Comparison of ENCODE assay signal across 30 cellular contexts in the genomic region with DNA sequence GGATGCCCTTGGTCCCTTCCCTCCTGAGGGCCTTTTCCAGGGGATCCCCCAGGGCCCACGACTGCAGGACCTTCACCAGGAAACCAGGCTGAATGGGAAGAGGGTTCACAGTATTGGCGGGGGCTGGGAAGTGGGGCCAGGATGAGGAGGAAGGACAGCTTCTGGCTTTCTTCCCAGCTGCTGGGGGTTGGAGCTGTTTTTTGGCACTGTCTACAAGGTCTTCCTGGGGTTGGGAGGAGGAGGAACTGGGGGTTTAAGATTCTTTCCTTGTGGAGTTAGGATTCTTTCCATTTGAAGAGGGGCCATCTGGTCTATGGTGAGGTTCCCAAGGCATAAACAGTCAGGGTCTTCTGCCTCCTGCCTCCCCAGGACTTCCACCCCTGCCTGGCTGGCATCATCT.
"Had no signal": no experiment of that assay in that cellular context is flagged by ENCODE, and none has a peak within 500 bp of the region (broad histone marks: within the 10 kb centered on the region; RNA-seq: fewer than 3 reads in every experiment).

No MANE protein-coding gene starts in this region.

- H3K9me3 Mint-ChIP-seq: activated CD4-positive, alpha-beta memory T cell treated with anti-CD3 and anti-CD28 coated beads for 36 hours; activated CD4-positive, alpha-beta T cell treated with anti-CD3 and anti-CD28 coated beads, Interleukin-2, amount 10 ng/mL, durations not matched to agents 24 days and 14 days; activated naive CD4-positive, alpha-beta T cell treated with anti-CD3 and anti-CD28 coated beads, Interleukin-2, amount 10 ng/mL, durations not matched to agents 7 days and 5 days; activated naive CD4-positive, alpha-beta T cell treated with anti-CD3 and anti-CD28 coated beads, Interleukin-2, amount 50 U/mL, for 72 hours; activated naive CD8-positive, alpha-beta T cell treated with anti-CD3 and anti-CD28 coated beads, Interleukin-2, amount 10 ng/mL, durations not matched to agents 7 days and 5 days; activated T-helper 1 cell treated with anti-CD3 and anti-CD28 coated beads, Interleukin-12 subunit alpha, Interleukin-12 subunit beta, Interleukin-2, Interleukin-4 antibody, amounts not matched to agents 30 ng/mL and 10 ng/mL and 1 ng/mL, durations not matched to agents 14 hours and 24 hours and 36 hours; activated T-helper 2 cell treated with anti-CD3 and anti-CD28 coated beads, Interferon-gamma antibody, Interleukin-2, Interleukin-4, amounts not matched to agents 10 μg/mL and 5 μg/mL and 100 μg/mL, durations not matched to agents 14 hours and 24 hours and 36 hours had no signal

- FAIRE-seq: colon, endometrium had no signal

- DNase-seq: activated CD4-positive, alpha-beta memory T cell treated with anti-CD3 and anti-CD28 coated beads for 36 hours; activated CD4-positive, alpha-beta T cell treated with anti-CD3 and anti-CD28 coated beads for 36 hours; activated CD4-positive, alpha-beta T cell treated with anti-CD3 and anti-CD28 coated beads, Interleukin-2, amount 10 ng/mL, durations not matched to agents 24 days and 14 days; activated CD4-positive, CD25-positive, alpha-beta regulatory T cell; activated CD4-positive, CD25-positive, alpha-beta regulatory T cell treated with anti-CD3 and anti-CD28 coated beads, Interleukin-2, amount 50 U/mL, for 72 hours; activated CD8-positive, alpha-beta memory T cell treated with anti-CD3 and anti-CD28 coated beads, Interleukin-2, amount 10 ng/mL, durations not matched to agents 7 days and 5 days; activated CD8-positive, alpha-beta memory T cell treated with anti-CD3 and anti-CD28 coated beads, Interleukin-2, amount 50 U/mL, for 4 hours; activated CD8-positive, alpha-beta T cell treated with anti-CD3 and anti-CD28 coated beads, Interleukin-2, amount 10 ng/mL, durations not matched to agents 7 days and 5 days; activated effector memory CD4-positive, alpha-beta T cell treated with anti-CD3 and anti-CD28 coated beads, Interleukin-2, amount 50 U/mL, for 16 hours; activated naive CD4-positive, alpha-beta T cell; activated naive CD4-positive, alpha-beta T cell treated with anti-CD3 and anti-CD28 coated beads, Interleukin-2, amount 10 ng/mL, durations not matched to agents 7 days and 5 days; activated naive CD8-positive, alpha-beta T cell treated with anti-CD3 and anti-CD28 coated beads, Interleukin-2, amount 10 ng/mL, durations not matched to agents 7 days and 5 days; activated T-cell treated with anti-CD3 and anti-CD28 coated beads, Interleukin-2, amount 50 U/mL, for 1 hour; activated T-cell treated with anti-CD3 and anti-CD28 coated beads, Interleukin-2, amount 50 U/mL, for 48 hours; amniotic stem cell; anterior cingulate cortex; body of pancreas; caudate nucleus; cortex of kidney; effector CD8-positive, alpha-beta T cell; foreskin keratinocyte; gastrocnemius medialis; glutamatergic neuron; heart left ventricle; T-helper 2 cell had no signal

- H3K36me3 ChIP-seq: gastrocnemius medialis, heart left ventricle had no signal

- H3K27me3 Mint-ChIP-seq: activated CD4-positive, alpha-beta memory T cell treated with anti-CD3 and anti-CD28 coated beads for 36 hours; activated CD4-positive, alpha-beta T cell treated with anti-CD3 and anti-CD28 coated beads for 36 hours; activated CD4-positive, alpha-beta T cell treated with anti-CD3 and anti-CD28 coated beads, Interleukin-2, amount 10 ng/mL, durations not matched to agents 24 days and 14 days; activated CD8-positive, alpha-beta memory T cell treated with anti-CD3 and anti-CD28 coated beads, Interleukin-2, amount 10 ng/mL, durations not matched to agents 7 days and 5 days; activated naive CD4-positive, alpha-beta T cell treated with anti-CD3 and anti-CD28 coated beads, Interleukin-2, amount 10 ng/mL, durations not matched to agents 7 days and 5 days; activated naive CD8-positive, alpha-beta T cell treated with anti-CD3 and anti-CD28 coated beads, Interleukin-2, amount 10 ng/mL, durations not matched to agents 7 days and 5 days had no signal

- H3K9me3 ChIP-seq: body of pancreas, gastrocnemius medialis had no signal

- H3K4me3 ChIP-seq: body of pancreas, gastrocnemius medialis, heart left ventricle had no signal

- H3K27me3 ChIP-seq: body of pancreas, foreskin keratinocyte, gastrocnemius medialis, heart left ventricle had no signal

- H3K4me1 ChIP-seq: body of pancreas, foreskin keratinocyte, gastrocnemius medialis, heart left ventricle had no signal

- H3K27ac Mint-ChIP-seq: activated CD4-positive, alpha-beta memory T cell treated with anti-CD3 and anti-CD28 coated beads for 36 hours; activated CD4-positive, alpha-beta T cell treated with anti-CD3 and anti-CD28 coated beads for 36 hours; activated CD4-positive, alpha-beta T cell treated with anti-CD3 and anti-CD28 coated beads, Interleukin-2, amount 10 ng/mL, durations not matched to agents 24 days and 14 days; activated CD8-positive, alpha-beta memory T cell treated with anti-CD3 and anti-CD28 coated beads, Interleukin-2, amount 10 ng/mL, durations not matched to agents 7 days and 5 days; activated CD8-positive, alpha-beta T cell treated with anti-CD3 and anti-CD28 coated beads, Interleukin-2, amount 10 ng/mL, durations not matched to agents 7 days and 5 days; activated naive CD4-positive, alpha-beta T cell treated with anti-CD3 and anti-CD28 coated beads, Interleukin-2, amount 10 ng/mL, durations not matched to agents 7 days and 5 days; activated naive CD4-positive, alpha-beta T cell treated with anti-CD3 and anti-CD28 coated beads, Interleukin-2, amount 50 U/mL, for 72 hours; activated naive CD8-positive, alpha-beta T cell treated with anti-CD3 and anti-CD28 coated beads, Interleukin-2, amount 10 ng/mL, durations not matched to agents 7 days and 5 days; activated T-helper 1 cell treated with anti-CD3 and anti-CD28 coated beads, Interleukin-12 subunit alpha, Interleukin-12 subunit beta, Interleukin-2, Interleukin-4 antibody, amounts not matched to agents 30 ng/mL and 10 ng/mL and 1 ng/mL, durations not matched to agents 14 hours and 24 hours and 36 hours; activated T-helper 2 cell treated with anti-CD3 and anti-CD28 coated beads, Interferon-gamma antibody, Interleukin-2, Interleukin-4, amounts not matched to agents 10 μg/mL and 5 μg/mL and 100 μg/mL, durations not matched to agents 14 hours and 24 hours and 36 hours had no signal

- H3K27ac ChIP-seq: body of pancreas, foreskin keratinocyte, gastrocnemius medialis, heart left ventricle had no signal

- H3K4me3 Mint-ChIP-seq: activated CD4-positive, alpha-beta memory T cell treated with anti-CD3 and anti-CD28 coated beads for 36 hours; activated CD4-positive, alpha-beta T cell treated with anti-CD3 and anti-CD28 coated beads for 36 hours; activated CD4-positive, alpha-beta T cell treated with anti-CD3 and anti-CD28 coated beads, Interleukin-2, amount 10 ng/mL, durations not matched to agents 24 days and 14 days; activated CD8-positive, alpha-beta memory T cell treated with anti-CD3 and anti-CD28 coated beads, Interleukin-2, amount 10 ng/mL, durations not matched to agents 7 days and 5 days; activated CD8-positive, alpha-beta T cell treated with anti-CD3 and anti-CD28 coated beads, Interleukin-2, amount 10 ng/mL, durations not matched to agents 7 days and 5 days; activated naive CD4-positive, alpha-beta T cell treated with anti-CD3 and anti-CD28 coated beads, Interleukin-2, amount 10 ng/mL, durations not matched to agents 7 days and 5 days; activated naive CD8-positive, alpha-beta T cell treated with anti-CD3 and anti-CD28 coated beads, Interleukin-2, amount 10 ng/mL, durations not matched to agents 7 days and 5 days; activated T-helper 1 cell treated with anti-CD3 and anti-CD28 coated beads, Interleukin-12 subunit alpha, Interleukin-12 subunit beta, Interleukin-2, Interleukin-4 antibody, amounts not matched to agents 30 ng/mL and 10 ng/mL and 1 ng/mL, durations not matched to agents 14 hours and 24 hours and 36 hours had no signal

- H3K4me1 Mint-ChIP-seq: activated CD4-positive, alpha-beta T cell treated with anti-CD3 and anti-CD28 coated beads for 36 hours; activated CD4-positive, alpha-beta T cell treated with anti-CD3 and anti-CD28 coated beads, Interleukin-2, amount 10 ng/mL, durations not matched to agents 24 days and 14 days; activated CD8-positive, alpha-beta memory T cell treated with anti-CD3 and anti-CD28 coated beads, Interleukin-2, amount 10 ng/mL, durations not matched to agents 7 days and 5 days; activated naive CD4-positive, alpha-beta T cell treated with anti-CD3 and anti-CD28 coated beads, Interleukin-2, amount 10 ng/mL, durations not matched to agents 7 days and 5 days; activated naive CD8-positive, alpha-beta T cell treated with anti-CD3 and anti-CD28 coated beads, Interleukin-2, amount 10 ng/mL, durations not matched to agents 7 days and 5 days had no signal
